ENCODE assay signal across 8 cellular contexts in the genomic region with DNA sequence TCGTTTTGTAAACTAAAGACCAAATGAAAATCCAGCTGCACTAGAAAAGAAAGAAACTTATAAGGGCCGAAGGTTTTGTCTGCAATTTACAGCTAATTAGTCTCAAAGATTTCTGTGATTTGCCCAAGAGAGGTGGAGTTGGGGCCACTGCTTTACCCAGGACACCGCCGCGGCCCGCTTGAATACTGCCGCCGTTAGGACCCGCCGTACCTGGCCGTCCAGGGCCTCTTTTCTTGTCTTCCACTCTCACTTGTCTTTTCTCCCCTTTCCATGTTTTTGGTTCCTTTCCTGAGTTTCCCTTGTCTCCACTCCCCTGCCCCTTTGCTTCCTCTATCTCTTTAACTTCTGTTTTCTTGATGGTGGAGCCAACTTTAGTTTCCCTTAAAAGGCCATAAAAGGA. TPM values are rescaled to one million over a fixed set of nuclear protein-coding genes. Genes with fewer than 3 reads are reported as not detected.
DNase-seq lines count a peak whose midpoint lies in the region; ATAC-seq and TF ChIP-seq lines count a peak whose summit lies in the region.

No MANE protein-coding gene starts in this region.

- ATAC-seq in PC-3 (peak; percentile 40), GM19328 (IDR thresholded peaks at IDR 0.05; ENCODE audit: unreplicated experiment) (no peak)

- intact Hi-C loops in PC-3 (cut with micrococcal nuclease), result loop anchor here (1.0 kb wide), 2 partner anchors 15 to 26 kb away; partner anchors contain the start of gene CCNL1

- no peaks in the 10 kb centered on the region for H3K36me3 ChIP-seq in PC-3 (ENCODE audit: low read depth, low read length)
- no peaks in the 10 kb centered on the region for H3K36me3 ChIP-seq in liver (ENCODE audit: control insufficient read depth in 4 of 4, insufficient read depth in 3 of 4, low read depth in 1 of 4, low read length in 3 of 4)

- peak; percentile 38 for DNase-seq in activated T-cell treated with anti-CD3 and anti-CD28 coated beads, Interleukin-2, amount 50 U/mL, for 1 hour
- DNase-seq in activated T-cell treated with anti-CD3 and anti-CD28 coated beads, Interleukin-2, amount 50 U/mL, for 48 hours, result no peak
- no peak for DNase-seq in PC-3
- DNase-seq in chondrocyte (ENCODE audit: low spot score), result no peak
- peak; percentile 7 for DNase-seq in stromal cell of bone marrow (ENCODE audit: low read depth)
- DNase-seq in GOT3 (lab: John Stamatoyannopoulos, UW), result no peak

- no peak for TF ChIP-seq RAD21 in liver (IDR thresholded peaks at IDR 0.05)

- TF ChIP-seq CTCF in PC-3 (conservative IDR thresholded peaks at IDR 0.05; ENCODE audit: low read depth, low read length) (no peak), chondrocyte (IDR thresholded peaks at IDR 0.05) (no peak), liver (IDR thresholded peaks at IDR 0.05; ENCODE audit: low read depth, low read length, missing input control) (no peak)

- H3K27ac ChIP-seq in PC-3 (ENCODE audit: low read length) (peak overlapping the region; percentile 84), liver (ENCODE audit: low read depth in 1 of 2, low read length in 2 of 2) (peak overlapping the region; percentile 90 to 94)

- no peaks in the 10 kb centered on the region for H3F3A ChIP-seq in PC-3 (ENCODE audit: low read length, unreplicated experiment)

- no peaks in the 10 kb centered on the region for H3K27me3 Mint-ChIP-seq in chondrocyte (ENCODE audit: low read depth)

- peak overlapping the region; percentile 81 for H2AFZ ChIP-seq in PC-3 (ENCODE audit: low read length)

- no peaks in the 10 kb centered on the region for H3K9me2 ChIP-seq in PC-3 (replicated peaks; ENCODE audit: low read length)

- H3K4me2 ChIP-seq in PC-3 (ENCODE audit: low read length), result peak overlapping the region; percentile 91

- POLR2A ChIA-PET in PC-3 (lab: Charles Lee; ENCODE audit: unreplicated experiment), result interaction anchor here (0.6 to 2.7 kb wide), 2 partner anchors 15 to 357 kb away, joined by 6 to 37 read pairs; partner anchors contain the start of gene CCNL1

- peak overlapping the region; percentile 83 for H3K4me3 Mint-ChIP-seq in chondrocyte (ENCODE audit: unreplicated experiment)

- H3K27ac Mint-ChIP-seq in chondrocyte (ENCODE audit: unreplicated experiment), result peak overlapping the region; percentile 97

- H4K20me1 ChIP-seq in PC-3 (ENCODE audit: low read length), result no peaks in the 10 kb centered on the region

- H3K4me1 ChIP-seq in PC-3 (ENCODE audit: insufficient read depth, low read length) (peaks cover 15% of the 10 kb centered on the region), liver (ENCODE audit: control insufficient read depth in 4 of 4, insufficient read depth in 4 of 4, low read length in 3 of 4) (peaks cover 0 to 13% (median 3%) of the 10 kb centered on the region in 4 donors)

- peak overlapping the region; percentile 90 for H3K4me3 ChIP-seq in PC-3 (ENCODE audit: low read length)
- peak overlapping the region; percentile 66 to 95 (median 80) for H3K4me3 ChIP-seq in liver (ENCODE audit: low read depth in 1 of 3, low read length in 3 of 3)

- CTCF ChIA-PET in PC-3 (lab: Charles Lee), result interaction anchor here (1.2 kb wide), 1 partner anchor 14 kb away, joined by 4 read pairs; no protein-coding TSS in a partner anchor

- no TSS peak for BruUV-seq in PC-3 (replicated peaks; lab: Mats Ljungman, UMichigan)

- no peaks in the 10 kb centered on the region for H3K9me3 Mint-ChIP-seq in chondrocyte (ENCODE audit: low read depth)

- under 1% methylated on average over 11 of the region's 11 CpGs for WGBS in liver

- H3K9ac ChIP-seq in PC-3 (ENCODE audit: low read length), result peak overlapping the region; percentile 92
- peak overlapping the region; percentile 93 to 99 for H3K9ac ChIP-seq in liver (ENCODE audit: low read depth in 1 of 2, low read length in 2 of 2)

- peaks cover 25% of the 10 kb centered on the region for H3K79me2 ChIP-seq in PC-3 (ENCODE audit: low read length)

- no peaks in the 10 kb centered on the region for H3K36me3 Mint-ChIP-seq in chondrocyte (ENCODE audit: low read depth)

- H3K9me3 ChIP-seq in PC-3 (ENCODE audit: low read length) (no peaks in the 10 kb centered on the region), liver (ENCODE audit: control insufficient read depth in 4 of 4, low read length in 3 of 4) (no peaks in the 10 kb centered on the region)

- H3K4me1 Mint-ChIP-seq in chondrocyte (ENCODE audit: low read depth), result peaks cover 17% of the 10 kb centered on the region

- H3K27me3 ChIP-seq in PC-3 (ENCODE audit: low read length) (no peaks in the 10 kb centered on the region), liver (ENCODE audit: control insufficient read depth in 4 of 4, insufficient read depth in 4 of 4, low read length in 3 of 4) (no peaks in the 10 kb centered on the region)

TF ChIP-seq in liver, 16 proteins besides CTCF, POLR2A, EP300 and RAD21:
- TF ChIP-seq ATF3 (IDR thresholded peaks at IDR 0.05) (no peak), YY1 (IDR thresholded peaks at IDR 0.05) (no peak), ZBTB33 (IDR thresholded peaks at IDR 0.05) (no peak), FOXA1 (IDR thresholded peaks at IDR 0.05) (no peak), EGR1 (IDR thresholded peaks at IDR 0.05; ENCODE audit: low read depth in 2 of 2) (no peak), REST (IDR thresholded peaks at IDR 0.05) (no peak), FOXA2 (IDR thresholded peaks at IDR 0.05) (no peak), JUND (IDR thresholded peaks at IDR 0.05) (no peak), HNF4A (conservative IDR thresholded peaks at IDR 0.05) (no peak), TAF1 (conservative IDR thresholded peaks at IDR 0.05) (no peak), RXRA (IDR thresholded peaks at IDR 0.05) (no peak), GABPA (IDR thresholded peaks at IDR 0.05 in 1 of 2, conservative IDR thresholded peaks at IDR 0.05 in 1 of 2) (no peak)
- TF ChIP-seq, protein P1, sequence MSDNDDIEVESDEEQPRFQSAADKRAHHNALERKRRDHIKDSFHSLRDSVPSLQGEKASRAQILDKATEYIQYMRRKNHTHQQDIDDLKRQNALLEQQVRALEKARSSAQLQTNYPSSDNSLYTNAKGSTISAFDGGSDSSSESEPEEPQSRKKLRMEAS (IDR thresholded peaks at IDR 0.05), result no peak

RNA-seq across cellular contexts. Expression of gene CCNL1, which starts 15.7 kb away (rescaled TPM):
- total RNA-seq in PC-3 (2014; rRNA removed), result 172 and 231 TPM in 2 replicates
- total RNA-seq in chondrocyte, result 63.9 to 73.1 TPM (median 70.0 TPM) in 3 replicates
- 100 to 1,000 TPM in 1 of 2 donors, 10 to 100 TPM in 1; 83.7 to 163 TPM for total RNA-seq in liver
- 100 to 1,000 TPM in 1 of 2 donors, 10 to 100 TPM in 1; 22.7 to 106 TPM for polyA plus RNA-seq in liver

Comparison
In these comparisons a context has a peak if more than half of its experiments do, and no peak if none do; other contexts are left out.
1. DNase-seq: peak in activated T-cell treated with anti-CD3 and anti-CD28 coated beads, Interleukin-2, amount 50 U/mL, for 1 hour (single experiment) and stromal cell of bone marrow (single experiment); none in activated T-cell treated with anti-CD3 and anti-CD28 coated beads, Interleukin-2, amount 50 U/mL, for 48 hours (0 of 2), PC-3 (single experiment), chondrocyte (single experiment) and GOT3 (single experiment).